In the genomic region with DNA sequence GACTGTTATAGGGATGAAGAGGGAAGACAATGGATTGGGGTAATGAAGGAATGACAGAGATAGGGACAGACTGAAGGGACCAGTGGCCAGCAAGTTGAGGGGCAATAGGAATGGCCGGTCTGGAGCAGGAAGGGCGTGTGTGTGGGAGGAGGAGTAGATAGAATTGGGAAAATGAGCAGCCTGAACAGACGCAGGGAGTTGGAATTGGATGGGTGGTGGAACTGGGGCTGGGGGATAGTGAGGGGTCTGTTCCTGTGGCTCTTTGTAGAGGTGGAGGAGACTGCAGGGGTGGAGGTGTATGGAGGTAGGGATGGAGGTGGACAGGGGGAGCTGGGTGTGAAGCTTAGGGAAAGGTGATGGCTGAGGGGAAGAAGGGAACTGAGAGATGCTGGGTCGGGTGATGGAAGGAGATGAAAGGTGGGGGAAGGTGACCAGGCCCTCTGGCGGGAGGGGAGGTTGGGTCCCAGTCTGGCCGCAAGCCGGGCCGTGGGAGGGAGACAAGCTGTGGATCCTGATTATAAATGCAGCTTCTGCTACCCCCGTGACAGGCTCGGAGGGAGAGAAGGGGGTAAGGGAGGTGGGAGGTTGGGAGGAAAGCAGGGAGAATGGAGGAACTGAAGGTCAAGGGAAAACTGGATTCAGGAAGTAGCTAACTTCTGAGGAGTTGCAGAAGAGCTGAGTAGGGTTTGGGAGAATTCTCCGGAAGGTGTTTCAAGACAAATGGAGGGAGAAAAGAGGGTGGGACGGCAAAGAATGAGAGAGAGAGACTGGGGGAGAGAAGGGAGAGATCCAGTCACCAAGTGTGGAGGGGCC, we compare ENCODE assay signal across 1 cellular context.
TF ChIP-seq lines count a peak whose summit lies in the region.

No MANE protein-coding gene starts in this region.

TF ChIP-seq in K562, 482 proteins besides CTCF, POLR2A, EP300 and RAD21 (continued from another document and continues in another):
- TF ChIP-seq, protein P1, sequence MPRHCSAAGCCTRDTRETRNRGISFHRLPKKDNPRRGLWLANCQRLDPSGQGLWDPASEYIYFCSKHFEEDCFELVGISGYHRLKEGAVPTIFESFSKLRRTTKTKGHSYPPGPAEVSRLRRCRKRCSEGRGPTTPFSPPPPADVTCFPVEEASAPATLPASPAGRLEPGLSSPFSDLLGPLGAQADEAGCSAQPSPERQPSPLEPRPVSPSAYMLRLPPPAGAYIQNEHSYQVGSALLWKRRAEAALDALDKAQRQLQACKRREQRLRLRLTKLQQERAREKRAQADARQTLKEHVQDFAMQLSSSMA (CRISPR knock-in tag; IDR thresholded peaks at IDR 0.05), result no peak
- TF ChIP-seq, protein P2, sequence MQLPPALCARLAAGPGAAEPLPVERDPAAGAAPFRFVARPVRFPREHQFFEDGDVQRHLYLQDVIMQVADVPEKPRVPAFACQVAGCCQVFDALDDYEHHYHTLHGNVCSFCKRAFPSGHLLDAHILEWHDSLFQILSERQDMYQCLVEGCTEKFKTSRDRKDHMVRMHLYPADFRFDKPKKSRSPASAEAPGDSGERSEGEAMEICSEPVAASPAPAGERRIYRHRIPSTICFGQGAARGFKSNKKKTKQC (CRISPR knock-in tag; IDR thresholded peaks at IDR 0.05), result no peak
- TF ChIP-seq, protein P3, sequence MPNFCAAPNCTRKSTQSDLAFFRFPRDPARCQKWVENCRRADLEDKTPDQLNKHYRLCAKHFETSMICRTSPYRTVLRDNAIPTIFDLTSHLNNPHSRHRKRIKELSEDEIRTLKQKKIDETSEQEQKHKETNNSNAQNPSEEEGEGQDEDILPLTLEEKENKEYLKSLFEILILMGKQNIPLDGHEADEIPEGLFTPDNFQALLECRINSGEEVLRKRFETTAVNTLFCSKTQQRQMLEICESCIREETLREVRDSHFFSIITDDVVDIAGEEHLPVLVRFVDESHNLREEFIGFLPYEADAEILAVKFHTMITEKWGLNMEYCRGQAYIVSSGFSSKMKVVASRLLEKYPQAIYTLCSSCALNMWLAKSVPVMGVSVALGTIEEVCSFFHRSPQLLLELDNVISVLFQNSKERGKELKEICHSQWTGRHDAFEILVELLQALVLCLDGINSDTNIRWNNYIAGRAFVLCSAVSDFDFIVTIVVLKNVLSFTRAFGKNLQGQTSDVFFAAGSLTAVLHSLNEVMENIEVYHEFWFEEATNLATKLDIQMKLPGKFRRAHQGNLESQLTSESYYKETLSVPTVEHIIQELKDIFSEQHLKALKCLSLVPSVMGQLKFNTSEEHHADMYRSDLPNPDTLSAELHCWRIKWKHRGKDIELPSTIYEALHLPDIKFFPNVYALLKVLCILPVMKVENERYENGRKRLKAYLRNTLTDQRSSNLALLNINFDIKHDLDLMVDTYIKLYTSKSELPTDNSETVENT (CRISPR knock-in tag; IDR thresholded peaks at IDR 0.05), result peak; percentile 38; the same call in 1 of the 2 replicates
- peak; percentile 71 for TF ChIP-seq TAF7 (tag; IDR thresholded peaks at IDR 0.05)
- TF ChIP-seq GTF2A2 (tag; IDR thresholded peaks at IDR 0.05), result no peak
- TF ChIP-seq MTA2 (IDR thresholded peaks at IDR 0.05; ENCODE audit: low read depth), result peak; percentile 51; the same call in 1 of the 2 replicates
- no peak for TF ChIP-seq ZNF121 (CRISPR knock-in tag; conservative IDR thresholded peaks at IDR 0.05)
- TF ChIP-seq, protein P4, sequence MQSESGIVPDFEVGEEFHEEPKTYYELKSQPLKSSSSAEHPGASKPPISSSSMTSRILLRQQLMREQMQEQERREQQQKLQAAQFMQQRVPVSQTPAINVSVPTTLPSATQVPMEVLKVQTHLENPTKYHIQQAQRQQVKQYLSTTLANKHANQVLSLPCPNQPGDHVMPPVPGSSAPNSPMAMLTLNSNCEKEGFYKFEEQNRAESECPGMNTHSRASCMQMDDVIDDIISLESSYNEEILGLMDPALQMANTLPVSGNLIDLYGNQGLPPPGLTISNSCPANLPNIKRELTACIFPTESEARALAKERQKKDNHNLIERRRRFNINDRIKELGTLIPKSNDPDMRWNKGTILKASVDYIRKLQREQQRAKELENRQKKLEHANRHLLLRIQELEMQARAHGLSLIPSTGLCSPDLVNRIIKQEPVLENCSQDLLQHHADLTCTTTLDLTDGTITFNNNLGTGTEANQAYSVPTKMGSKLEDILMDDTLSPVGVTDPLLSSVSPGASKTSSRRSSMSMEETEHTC (IDR thresholded peaks at IDR 0.05), result peak; percentile 5; the same call in 1 of the 2 replicates
- TF ChIP-seq, protein P5, sequence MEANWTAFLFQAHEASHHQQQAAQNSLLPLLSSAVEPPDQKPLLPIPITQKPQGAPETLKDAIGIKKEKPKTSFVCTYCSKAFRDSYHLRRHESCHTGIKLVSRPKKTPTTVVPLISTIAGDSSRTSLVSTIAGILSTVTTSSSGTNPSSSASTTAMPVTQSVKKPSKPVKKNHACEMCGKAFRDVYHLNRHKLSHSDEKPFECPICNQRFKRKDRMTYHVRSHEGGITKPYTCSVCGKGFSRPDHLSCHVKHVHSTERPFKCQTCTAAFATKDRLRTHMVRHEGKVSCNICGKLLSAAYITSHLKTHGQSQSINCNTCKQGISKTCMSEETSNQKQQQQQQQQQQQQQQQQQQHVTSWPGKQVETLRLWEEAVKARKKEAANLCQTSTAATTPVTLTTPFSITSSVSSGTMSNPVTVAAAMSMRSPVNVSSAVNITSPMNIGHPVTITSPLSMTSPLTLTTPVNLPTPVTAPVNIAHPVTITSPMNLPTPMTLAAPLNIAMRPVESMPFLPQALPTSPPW (CRISPR knock-in tag; IDR thresholded peaks at IDR 0.05), result no peak
- peak; percentile 85 for TF ChIP-seq SMARCA4 (IDR thresholded peaks at IDR 0.05)
- TF ChIP-seq ZNF764 (CRISPR knock-in tag; IDR thresholded peaks at IDR 0.05; ENCODE audit: low read depth), result no peak
- no peak for TF ChIP-seq SP2 (IDR thresholded peaks at IDR 0.05; ENCODE audit: extremely low read depth, low read depth, low read length, poor library complexity, severe bottlenecking)
- peak; percentile 64; the same call in 1 of the 2 replicates for TF ChIP-seq SMARCC2 (IDR thresholded peaks at IDR 0.05; ENCODE audit: low read depth)
- TF ChIP-seq TEAD4 (IDR thresholded peaks at IDR 0.05; ENCODE audit: low read length), result 0 out of 2 replicates have a peak, but pooled peaks have one; percentile 45
- no peak for TF ChIP-seq TEAD4 (CRISPR knock-in tag; IDR thresholded peaks at IDR 0.05; ENCODE audit: borderline replicate concordance)
- TF ChIP-seq, protein P6, sequence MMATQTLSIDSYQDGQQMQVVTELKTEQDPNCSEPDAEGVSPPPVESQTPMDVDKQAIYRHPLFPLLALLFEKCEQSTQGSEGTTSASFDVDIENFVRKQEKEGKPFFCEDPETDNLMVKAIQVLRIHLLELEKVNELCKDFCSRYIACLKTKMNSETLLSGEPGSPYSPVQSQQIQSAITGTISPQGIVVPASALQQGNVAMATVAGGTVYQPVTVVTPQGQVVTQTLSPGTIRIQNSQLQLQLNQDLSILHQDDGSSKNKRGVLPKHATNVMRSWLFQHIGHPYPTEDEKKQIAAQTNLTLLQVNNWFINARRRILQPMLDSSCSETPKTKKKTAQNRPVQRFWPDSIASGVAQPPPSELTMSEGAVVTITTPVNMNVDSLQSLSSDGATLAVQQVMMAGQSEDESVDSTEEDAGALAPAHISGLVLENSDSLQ (IDR thresholded peaks at IDR 0.05), result peak; percentile 35
- peak; percentile 45 for TF ChIP-seq MEIS2 (IDR thresholded peaks at IDR 0.05; ENCODE audit: partially characterized antibody)
- TF ChIP-seq KDM5B (IDR thresholded peaks at IDR 0.05; ENCODE audit: insufficient replicate concordance, low read depth, low read length), result peak; percentile 50
- TF ChIP-seq STAT5B (CRISPR knock-in tag; IDR thresholded peaks at IDR 0.05), result no peak
- TF ChIP-seq, protein P7, sequence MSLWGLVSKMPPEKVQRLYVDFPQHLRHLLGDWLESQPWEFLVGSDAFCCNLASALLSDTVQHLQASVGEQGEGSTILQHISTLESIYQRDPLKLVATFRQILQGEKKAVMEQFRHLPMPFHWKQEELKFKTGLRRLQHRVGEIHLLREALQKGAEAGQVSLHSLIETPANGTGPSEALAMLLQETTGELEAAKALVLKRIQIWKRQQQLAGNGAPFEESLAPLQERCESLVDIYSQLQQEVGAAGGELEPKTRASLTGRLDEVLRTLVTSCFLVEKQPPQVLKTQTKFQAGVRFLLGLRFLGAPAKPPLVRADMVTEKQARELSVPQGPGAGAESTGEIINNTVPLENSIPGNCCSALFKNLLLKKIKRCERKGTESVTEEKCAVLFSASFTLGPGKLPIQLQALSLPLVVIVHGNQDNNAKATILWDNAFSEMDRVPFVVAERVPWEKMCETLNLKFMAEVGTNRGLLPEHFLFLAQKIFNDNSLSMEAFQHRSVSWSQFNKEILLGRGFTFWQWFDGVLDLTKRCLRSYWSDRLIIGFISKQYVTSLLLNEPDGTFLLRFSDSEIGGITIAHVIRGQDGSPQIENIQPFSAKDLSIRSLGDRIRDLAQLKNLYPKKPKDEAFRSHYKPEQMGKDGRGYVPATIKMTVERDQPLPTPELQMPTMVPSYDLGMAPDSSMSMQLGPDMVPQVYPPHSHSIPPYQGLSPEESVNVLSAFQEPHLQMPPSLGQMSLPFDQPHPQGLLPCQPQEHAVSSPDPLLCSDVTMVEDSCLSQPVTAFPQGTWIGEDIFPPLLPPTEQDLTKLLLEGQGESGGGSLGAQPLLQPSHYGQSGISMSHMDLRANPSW (CRISPR knock-in tag; IDR thresholded peaks at IDR 0.05), result 0 out of 2 replicates have a peak, but pooled peaks have one; percentile 56
- no peak for TF ChIP-seq HIVEP1 (CRISPR knock-in tag; IDR thresholded peaks at IDR 0.05)
- TF ChIP-seq SMC3 (conservative IDR thresholded peaks at IDR 0.05; ENCODE audit: insufficient read depth, low read depth, low read length), result no peak
- TF ChIP-seq OTX1 (CRISPR knock-in tag; IDR thresholded peaks at IDR 0.05), result peak; percentile 47; the same call in 1 of the 2 replicates
- TF ChIP-seq, protein P8, sequence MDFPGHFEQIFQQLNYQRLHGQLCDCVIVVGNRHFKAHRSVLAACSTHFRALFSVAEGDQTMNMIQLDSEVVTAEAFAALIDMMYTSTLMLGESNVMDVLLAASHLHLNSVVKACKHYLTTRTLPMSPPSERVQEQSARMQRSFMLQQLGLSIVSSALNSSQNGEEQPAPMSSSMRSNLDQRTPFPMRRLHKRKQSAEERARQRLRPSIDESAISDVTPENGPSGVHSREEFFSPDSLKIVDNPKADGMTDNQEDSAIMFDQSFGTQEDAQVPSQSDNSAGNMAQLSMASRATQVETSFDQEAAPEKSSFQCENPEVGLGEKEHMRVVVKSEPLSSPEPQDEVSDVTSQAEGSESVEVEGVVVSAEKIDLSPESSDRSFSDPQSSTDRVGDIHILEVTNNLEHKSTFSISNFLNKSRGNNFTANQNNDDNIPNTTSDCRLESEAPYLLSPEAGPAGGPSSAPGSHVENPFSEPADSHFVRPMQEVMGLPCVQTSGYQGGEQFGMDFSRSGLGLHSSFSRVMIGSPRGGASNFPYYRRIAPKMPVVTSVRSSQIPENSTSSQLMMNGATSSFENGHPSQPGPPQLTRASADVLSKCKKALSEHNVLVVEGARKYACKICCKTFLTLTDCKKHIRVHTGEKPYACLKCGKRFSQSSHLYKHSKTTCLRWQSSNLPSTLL (IDR thresholded peaks at IDR 0.05), result peak; percentile 75; the same call in 1 of the 2 replicates
- TF ChIP-seq, protein P9, sequence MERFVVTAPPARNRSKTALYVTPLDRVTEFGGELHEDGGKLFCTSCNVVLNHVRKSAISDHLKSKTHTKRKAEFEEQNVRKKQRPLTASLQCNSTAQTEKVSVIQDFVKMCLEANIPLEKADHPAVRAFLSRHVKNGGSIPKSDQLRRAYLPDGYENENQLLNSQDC (CRISPR knock-in tag; IDR thresholded peaks at IDR 0.05), result no peak
- no peak for TF ChIP-seq HNRNPK (IDR thresholded peaks at IDR 0.05; ENCODE audit: low read depth, low read length, poor library complexity, severe bottlenecking)
- no peak for TF ChIP-seq TCF7 (IDR thresholded peaks at IDR 0.05; ENCODE audit: borderline replicate concordance)
- TF ChIP-seq MCM7 (IDR thresholded peaks at IDR 0.05), result peak in 1 of 2 experiments; percentile 56; a peak in 1 of 4 replicates
- TF ChIP-seq NFIC (IDR thresholded peaks at IDR 0.05), result peak; percentile 82
- TF ChIP-seq, protein P10, sequence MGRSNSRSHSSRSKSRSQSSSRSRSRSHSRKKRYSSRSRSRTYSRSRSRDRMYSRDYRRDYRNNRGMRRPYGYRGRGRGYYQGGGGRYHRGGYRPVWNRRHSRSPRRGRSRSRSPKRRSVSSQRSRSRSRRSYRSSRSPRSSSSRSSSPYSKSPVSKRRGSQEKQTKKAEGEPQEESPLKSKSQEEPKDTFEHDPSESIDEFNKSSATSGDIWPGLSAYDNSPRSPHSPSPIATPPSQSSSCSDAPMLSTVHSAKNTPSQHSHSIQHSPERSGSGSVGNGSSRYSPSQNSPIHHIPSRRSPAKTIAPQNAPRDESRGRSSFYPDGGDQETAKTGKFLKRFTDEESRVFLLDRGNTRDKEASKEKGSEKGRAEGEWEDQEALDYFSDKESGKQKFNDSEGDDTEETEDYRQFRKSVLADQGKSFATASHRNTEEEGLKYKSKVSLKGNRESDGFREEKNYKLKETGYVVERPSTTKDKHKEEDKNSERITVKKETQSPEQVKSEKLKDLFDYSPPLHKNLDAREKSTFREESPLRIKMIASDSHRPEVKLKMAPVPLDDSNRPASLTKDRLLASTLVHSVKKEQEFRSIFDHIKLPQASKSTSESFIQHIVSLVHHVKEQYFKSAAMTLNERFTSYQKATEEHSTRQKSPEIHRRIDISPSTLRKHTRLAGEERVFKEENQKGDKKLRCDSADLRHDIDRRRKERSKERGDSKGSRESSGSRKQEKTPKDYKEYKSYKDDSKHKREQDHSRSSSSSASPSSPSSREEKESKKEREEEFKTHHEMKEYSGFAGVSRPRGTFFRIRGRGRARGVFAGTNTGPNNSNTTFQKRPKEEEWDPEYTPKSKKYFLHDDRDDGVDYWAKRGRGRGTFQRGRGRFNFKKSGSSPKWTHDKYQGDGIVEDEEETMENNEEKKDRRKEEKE (IDR thresholded peaks at IDR 0.05; ENCODE audit: borderline replicate concordance in 1 of 2, control insufficient read depth in 1 of 2, low read depth in 2 of 2, low read length in 1 of 2), result 0 out of 4 replicates have a peak, but pooled peaks of 1 of the 2 experiments have one; percentile 47
- peak; percentile 81 for TF ChIP-seq MTA1 (IDR thresholded peaks at IDR 0.05; ENCODE audit: borderline replicate concordance)
- TF ChIP-seq HNRNPUL1 (IDR thresholded peaks at IDR 0.05; ENCODE audit: low read length), result no peak
- no peak for TF ChIP-seq ZNF324 (CRISPR knock-in tag; IDR thresholded peaks at IDR 0.05)
- TF ChIP-seq HDAC1 (IDR thresholded peaks at IDR 0.05), result peak in 1 of 2 experiments; percentile 82; a peak in 1 of 4 replicates
- TF ChIP-seq, protein P11, sequence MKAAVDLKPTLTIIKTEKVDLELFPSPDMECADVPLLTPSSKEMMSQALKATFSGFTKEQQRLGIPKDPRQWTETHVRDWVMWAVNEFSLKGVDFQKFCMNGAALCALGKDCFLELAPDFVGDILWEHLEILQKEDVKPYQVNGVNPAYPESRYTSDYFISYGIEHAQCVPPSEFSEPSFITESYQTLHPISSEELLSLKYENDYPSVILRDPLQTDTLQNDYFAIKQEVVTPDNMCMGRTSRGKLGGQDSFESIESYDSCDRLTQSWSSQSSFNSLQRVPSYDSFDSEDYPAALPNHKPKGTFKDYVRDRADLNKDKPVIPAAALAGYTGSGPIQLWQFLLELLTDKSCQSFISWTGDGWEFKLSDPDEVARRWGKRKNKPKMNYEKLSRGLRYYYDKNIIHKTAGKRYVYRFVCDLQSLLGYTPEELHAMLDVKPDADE (conservative IDR thresholded peaks at IDR 0.05; ENCODE audit: control insufficient read depth, low read depth, low read length), result no peak
